In the genomic region with DNA sequence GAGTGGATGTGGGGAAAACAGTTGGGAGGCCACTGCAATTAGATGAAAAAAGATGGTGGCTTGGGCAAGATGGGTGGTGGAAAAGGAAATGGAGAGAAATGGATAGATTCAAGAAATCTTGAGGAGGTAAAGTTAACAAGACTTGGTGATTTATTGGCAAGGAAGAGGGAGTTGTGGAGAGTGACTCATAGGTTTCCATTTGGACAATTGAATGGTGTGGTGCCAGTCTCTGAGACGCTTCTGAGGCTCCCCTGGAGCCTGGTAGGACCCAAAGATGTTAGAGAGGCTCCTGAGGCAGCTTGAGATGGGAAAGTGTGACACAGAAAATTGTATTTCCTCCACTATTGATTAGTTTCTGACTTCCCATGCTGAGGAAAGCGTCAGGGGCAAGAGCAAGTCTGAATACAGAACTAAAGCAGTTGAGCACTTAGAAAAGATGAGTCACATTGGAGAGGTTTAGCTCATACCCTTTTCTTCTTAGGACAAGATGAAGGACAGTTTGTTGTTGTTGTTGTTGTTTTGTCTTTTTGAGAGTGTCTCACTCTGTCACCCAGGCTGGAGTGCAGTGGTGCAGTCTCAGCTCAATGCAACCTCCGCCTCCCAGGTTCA, we compare ENCODE assay signal across 18 cellular contexts. TPM values are rescaled to one million over a fixed set of nuclear protein-coding genes. Genes with fewer than 3 reads are reported as not detected.
DNase-seq lines count a peak whose midpoint lies in the region; ATAC-seq, FAIRE-seq and TF ChIP-seq lines count a peak whose summit lies in the region.
"Had no signal": no experiment of that assay in that cellular context is flagged by ENCODE, and none has a peak within 500 bp of the region (broad histone marks: within the 10 kb centered on the region; RNA-seq: fewer than 3 reads in every experiment).

No MANE protein-coding gene starts in this region.

- peaks cover 11% of the 10 kb centered on the region; the same call in 1 of the 2 replicates for H3K36me3 ChIP-seq in RWPE2 (ENCODE audit: low read depth)
- H3K36me3 ChIP-seq: cardiac muscle cell, neutrophil had no signal

- H3K4me3 Mint-ChIP-seq in activated naive CD4-positive, alpha-beta T cell treated with anti-CD3 and anti-CD28 coated beads, Interleukin-2, amount 10 ng/mL, durations not matched to agents 7 days and 5 days: no peak overlapping the region

- H3K36me3 Mint-ChIP-seq in activated naive CD4-positive, alpha-beta T cell treated with anti-CD3 and anti-CD28 coated beads, Interleukin-2, amount 10 ng/mL, durations not matched to agents 7 days and 5 days: no peaks in the 10 kb centered on the region

- H3K9me3 ChIP-seq in RWPE2 (ENCODE audit: severe bottlenecking): no peaks in the 10 kb centered on the region
- H3K9me3 ChIP-seq: neutrophil had no signal

- peak; percentile 16 for DNase-seq in activated naive CD4-positive, alpha-beta T cell treated with anti-CD3 and anti-CD28 coated beads, Interleukin-2, amount 10 ng/mL, durations not matched to agents 7 days and 5 days
- DNase-seq in activated naive CD4-positive, alpha-beta T cell treated with anti-CD3 and anti-CD28 coated beads, Interleukin-2, amount 50 U/mL, for 16 hours: no peak
- DNase-seq in RWPE2 (ENCODE audit: low spot score) (no peak), epithelial cell of proximal tubule (ENCODE audit: low read depth) (peak; percentile 20), urothelium cell line (ENCODE audit: low spot score) (peak; percentile 64), GM10248 (ENCODE audit: extremely low spot score) (no peak), mucosa of gallbladder (ENCODE audit: low spot score) (no peak)
- no peak for DNase-seq in stimulated activated naive CD4-positive, alpha-beta T cell treated with Interleukin-2 at 50 U/mL for 16 hours (lab: John Stamatoyannopoulos, UW)
- DNase-seq: activated CD4-positive, alpha-beta T cell treated with anti-CD3 and anti-CD28 coated beads, Interleukin-2, amount 50 U/mL, for 4 hours; activated effector memory CD4-positive, alpha-beta T cell treated with anti-CD3 and anti-CD28 coated beads, Interleukin-2, amount 50 U/mL, for 16 hours; NCI-H187; NCI-H526 had no signal

- CTCF ChIA-PET in activated naive CD4-positive, alpha-beta T cell treated with anti-CD3 and anti-CD28 coated beads, Interleukin-2, amount 10 ng/mL, durations not matched to agents 7 days and 5 days (lab: Charles Lee): interaction anchor here (0.7 to 1.3 kb wide), 2 partner anchors 8 to 10 kb away, joined by 3 to 7 read pairs; no protein-coding TSS in a partner anchor
- CTCF ChIA-PET in GM10248 (lab: Yijun Ruan, JAX): interaction anchor here (1.1 to 10.8 kb wide), 6 partner anchors 11 to 269 kb away, joined by 3 to 163 read pairs (median 3); no protein-coding TSS in a partner anchor

- H3K4me1 Mint-ChIP-seq in activated naive CD4-positive, alpha-beta T cell treated with anti-CD3 and anti-CD28 coated beads, Interleukin-2, amount 10 ng/mL, durations not matched to agents 7 days and 5 days: peaks cover 10% of the 10 kb centered on the region

- peaks cover 14% of the 10 kb centered on the region for H3K27me3 Mint-ChIP-seq in activated naive CD4-positive, alpha-beta T cell treated with anti-CD3 and anti-CD28 coated beads, Interleukin-2, amount 10 ng/mL, durations not matched to agents 7 days and 5 days

- no peak for TF ChIP-seq CTCF in RWPE2 (IDR thresholded peaks at IDR 0.05; ENCODE audit: poor library complexity, severe bottlenecking)
- no peak for TF ChIP-seq CTCF in epithelial cell of proximal tubule (conservative IDR thresholded peaks at IDR 0.05; ENCODE audit: low read depth, low read length)
- no peak for TF ChIP-seq CTCF in GM10248 (IDR thresholded peaks at IDR 0.05; ENCODE audit: control extremely low read depth, extremely low read depth, low read depth, missing control alignments)

- no peak overlapping the region for H3K27ac Mint-ChIP-seq in activated naive CD4-positive, alpha-beta T cell treated with anti-CD3 and anti-CD28 coated beads, Interleukin-2, amount 10 ng/mL, durations not matched to agents 7 days and 5 days

- no peaks in the 10 kb centered on the region for H3K9me3 Mint-ChIP-seq in activated naive CD4-positive, alpha-beta T cell treated with anti-CD3 and anti-CD28 coated beads, Interleukin-2, amount 10 ng/mL, durations not matched to agents 7 days and 5 days

- peaks cover 26% of the 10 kb centered on the region for H3K4me1 ChIP-seq in RWPE2 (ENCODE audit: insufficient read depth, poor library complexity, severe bottlenecking)

- no peak overlapping the region for H3K4me3 ChIP-seq in RWPE2 (ENCODE audit: severe bottlenecking)
- H3K4me3 ChIP-seq in epithelial cell of proximal tubule (ENCODE audit: low read depth, low read length): no peak overlapping the region
- H3K4me3 ChIP-seq: cardiac muscle cell, lung, skin epidermis had no signal

- FAIRE-seq in urothelium cell line (lab: Jason Lieb, UNC): no peak

- H3K27me3 ChIP-seq in RWPE2 (ENCODE audit: insufficient read depth, poor library complexity, severe bottlenecking): no peaks in the 10 kb centered on the region
- H3K27me3 ChIP-seq: cardiac muscle cell had no signal

- H3K27ac ChIP-seq in RWPE2 (ENCODE audit: poor library complexity, severe bottlenecking): peak overlapping the region; percentile 15
- H3K27ac ChIP-seq: cardiac muscle cell, neutrophil, skin epidermis had no signal

- peak; percentile 22; the same call in 1 of the 3 replicates for ATAC-seq in RWPE2 (ENCODE audit: low read depth)
- ATAC-seq: Panc1 had no signal

- POLR2A ChIA-PET in GM10248 (lab: Yijun Ruan, JAX): interaction anchor here (0.7 kb wide), 2 partner anchors 14 to 112 kb away, joined by 4 to 7 read pairs; no protein-coding TSS in a partner anchor

RNA-seq across cellular contexts. Expression of gene PRPF40B, which starts 4.5 kb away (rescaled TPM):
- total RNA-seq in epithelial cell of proximal tubule: 10.6 and 12.4 TPM in 2 replicates
- total RNA-seq in mucosa of gallbladder: 33.4 TPM

RNA-seq across cellular contexts. Expression of gene FAM186B, which starts 22.4 kb away (rescaled TPM):
- total RNA-seq in epithelial cell of proximal tubule (0.07 TPM in 1 of 2 replicates, not detected in the other), mucosa of gallbladder (0.32 TPM)
- total RNA-seq: temporal lobe had no signal

RNA-seq across cellular contexts. Expression of gene MCRS1, which starts 59.9 kb away (rescaled TPM):
- total RNA-seq in epithelial cell of proximal tubule: 62.4 and 118 TPM in 2 replicates
- total RNA-seq in mucosa of gallbladder: 64.5 TPM

Comparison
In these comparisons a context has a peak if more than half of its experiments do, and no peak if none do; other contexts are left out.
1. DNase-seq: peak in activated naive CD4-positive, alpha-beta T cell treated with anti-CD3 and anti-CD28 coated beads, Interleukin-2, amount 10 ng/mL, durations not matched to agents 7 days and 5 days (single experiment), epithelial cell of proximal tubule (single experiment) and urothelium cell line (single experiment); none in activated naive CD4-positive, alpha-beta T cell treated with anti-CD3 and anti-CD28 coated beads, Interleukin-2, amount 50 U/mL, for 16 hours (single experiment), RWPE2 (single experiment), GM10248 (single experiment), mucosa of gallbladder (single experiment) and stimulated activated naive CD4-positive, alpha-beta T cell treated with Interleukin-2 at 50 U/mL for 16 hours (single experiment).